In the genomic region with DNA sequence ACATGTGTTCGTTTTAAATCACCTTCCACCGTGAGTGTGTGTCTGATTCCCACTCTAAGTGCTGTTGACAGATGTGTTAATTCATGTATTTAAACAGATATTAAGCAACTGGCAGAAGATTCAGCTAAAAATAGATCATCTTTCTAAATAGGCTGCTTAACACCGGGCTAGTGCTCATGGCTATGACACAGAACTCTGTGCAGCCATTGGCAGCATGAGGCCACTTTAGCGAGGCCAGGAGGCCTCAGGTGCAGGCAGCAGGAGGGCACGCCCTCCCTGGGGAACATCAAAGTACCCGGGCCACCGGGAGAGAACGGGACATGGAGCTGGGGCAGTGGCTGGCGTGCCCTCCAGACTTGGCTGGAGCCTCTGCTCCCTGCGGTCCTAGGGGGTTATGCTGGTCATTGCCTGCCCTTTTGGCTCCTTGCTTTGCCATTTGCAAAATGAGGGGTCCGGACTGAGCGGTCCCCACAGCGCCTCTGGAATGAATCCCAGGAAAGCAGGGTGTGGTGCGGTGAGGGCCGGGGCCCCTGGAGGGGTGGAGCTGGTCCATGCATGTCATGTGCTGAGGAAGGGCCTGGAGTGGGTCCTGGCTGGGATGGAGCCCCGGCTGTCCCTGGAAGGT, we compare ENCODE assay signal across 13 cellular contexts.
DNase-seq lines count a peak whose midpoint lies in the region; TF ChIP-seq lines count a peak whose summit lies in the region.
"Had no signal": no experiment of that assay in that cellular context is flagged by ENCODE, and none has a peak within 500 bp of the region (broad histone marks: within the 10 kb centered on the region; RNA-seq: fewer than 3 reads in every experiment).

No MANE protein-coding gene starts in this region.

- no peaks in the 10 kb centered on the region for H3K36me3 Mint-ChIP-seq in mesothelial cell of epicardium
- H3K36me3 Mint-ChIP-seq: activated naive CD8-positive, alpha-beta T cell treated with anti-CD3 and anti-CD28 coated beads for 36 hours had no signal

- H3K4me3 Mint-ChIP-seq in mesothelial cell of epicardium = no peak overlapping the region
- H3K4me3 Mint-ChIP-seq: activated naive CD8-positive, alpha-beta T cell treated with anti-CD3 and anti-CD28 coated beads for 36 hours; central memory CD8-positive, alpha-beta T cell; neural crest cell had no signal

- H3K9me3 ChIP-seq in Peyer's patch (no peaks in the 10 kb centered on the region), transverse colon (no peaks in the 10 kb centered on the region)
- H3K9me3 ChIP-seq: MG63, testis had no signal

- H3K27me3 ChIP-seq in Peyer's patch (no peaks in the 10 kb centered on the region), layer of hippocampus (ENCODE audit: control insufficient read depth, insufficient read depth, low read length) (no peaks in the 10 kb centered on the region), transverse colon (no peaks in the 10 kb centered on the region)
- H3K27me3 ChIP-seq: MG63, testis had no signal

- no peak overlapping the region for H3K27ac ChIP-seq in Peyer's patch
- H3K27ac ChIP-seq in layer of hippocampus (ENCODE audit: low read depth, low read length) = peak overlapping the region; percentile 25
- no peak overlapping the region for H3K27ac ChIP-seq in transverse colon
- H3K27ac ChIP-seq: testis had no signal

- H3K27ac Mint-ChIP-seq in mesothelial cell of epicardium = no peak overlapping the region
- H3K27ac Mint-ChIP-seq: activated naive CD8-positive, alpha-beta T cell treated with anti-CD3 and anti-CD28 coated beads for 36 hours had no signal

- in situ Hi-C loops in transverse colon (cut with MboI; ENCODE audit: low pct_ligation_motif_present in 1 of 4, low pct_unique_long_range_greater_than_20kb in 1 of 4, low sequenced_read_pairs in 3 of 4) = no loop called here

- TF ChIP-seq CTCF in Peyer's patch (IDR thresholded peaks at IDR 0.05) (no peak), transverse colon (IDR thresholded peaks at IDR 0.05) (no peak), mesothelial cell of epicardium (IDR thresholded peaks at IDR 0.05; ENCODE audit: unreplicated experiment) (no peak)

- H3K4me1 ChIP-seq in Peyer's patch = peaks cover 0 to 25% (median 3%) of the 10 kb centered on the region in 4 donors
- peaks cover 0 to 4% (median 0%) of the 10 kb centered on the region in 4 donors for H3K4me1 ChIP-seq in transverse colon
- H3K4me1 ChIP-seq: testis had no signal

- no peaks in the 10 kb centered on the region for H3K36me3 ChIP-seq in Peyer's patch
- H3K36me3 ChIP-seq in transverse colon = no peaks in the 10 kb centered on the region
- H3K36me3 ChIP-seq: MG63 had no signal

- no peak for TF ChIP-seq EP300 in transverse colon (IDR thresholded peaks at IDR 0.05; ENCODE audit: low read depth)

- H3K4me1 Mint-ChIP-seq in mesothelial cell of epicardium = no peaks in the 10 kb centered on the region
- H3K4me1 Mint-ChIP-seq: activated naive CD8-positive, alpha-beta T cell treated with anti-CD3 and anti-CD28 coated beads for 36 hours; central memory CD8-positive, alpha-beta T cell had no signal

- TF ChIP-seq POLR2A in Peyer's patch (IDR thresholded peaks at IDR 0.05) = no peak
- TF ChIP-seq POLR2A in transverse colon (IDR thresholded peaks at IDR 0.05) = no peak

- H3K4me3 ChIP-seq in Peyer's patch = no peak overlapping the region
- no peak overlapping the region for H3K4me3 ChIP-seq in transverse colon
- H3K4me3 ChIP-seq: MG63, testis had no signal

- 37 to 46% methylated on average over 2 to 12 of the region's 16 CpGs for WGBS in transverse colon (ENCODE audit: low coverage in 1 of 2), 2 donors

- DNase-seq in SIG-M5 treated with dmso at 0.1 percent for 504 hours (lab: John Stamatoyannopoulos, UW; ENCODE audit: unreplicated experiment) (peak; percentile 3), SIG-M5 (lab: John Stamatoyannopoulos, UW) (no peak), Peyer's patch (peak; percentile 3 to 48 (median 39)), transverse colon (peak; percentile 5), mesothelial cell of epicardium (ENCODE audit: low spot score in 2 of 2, unreplicated experiment in 2 of 2) (no peak)
- DNase-seq in stimulated activated CD4-positive, alpha-beta T cell treated with anti-CD3 and anti-CD28 coated beads, Interleukin-15, amount 100 ng/mL, for 24 hours = no peak
- DNase-seq in activated naive CD4-positive, alpha-beta T cell (lab: John Stamatoyannopoulos, UW) = no peak
- DNase-seq: activated naive CD8-positive, alpha-beta T cell treated with anti-CD3 and anti-CD28 coated beads for 36 hours; MG63 had no signal

- no peaks in the 10 kb centered on the region for H3K9me3 Mint-ChIP-seq in mesothelial cell of epicardium
- H3K9me3 Mint-ChIP-seq: activated naive CD8-positive, alpha-beta T cell treated with anti-CD3 and anti-CD28 coated beads for 36 hours; central memory CD8-positive, alpha-beta T cell had no signal

- intact Hi-C loops in transverse colon (cut with DNase I; ENCODE audit: low total_unique reads) = no loop called here

- no peaks in the 10 kb centered on the region for H3K27me3 Mint-ChIP-seq in mesothelial cell of epicardium (ENCODE audit: low read depth)
- H3K27me3 Mint-ChIP-seq: activated naive CD8-positive, alpha-beta T cell treated with anti-CD3 and anti-CD28 coated beads for 36 hours had no signal

Comparison
In these comparisons a context has a peak if more than half of its experiments do, and no peak if none do; other contexts are left out.
1. DNase-seq: peak in SIG-M5 treated with dmso at 0.1 percent for 504 hours (single experiment), Peyer's patch (3 of 3) and transverse colon (single experiment); none in SIG-M5 (single experiment), stimulated activated CD4-positive, alpha-beta T cell treated with anti-CD3 and anti-CD28 coated beads, Interleukin-15, amount 100 ng/mL, for 24 hours (single experiment), activated naive CD4-positive, alpha-beta T cell (0 of 4) and mesothelial cell of epicardium (0 of 2).